9 cellular contexts compared by ENCODE assay signal in the genomic region with DNA sequence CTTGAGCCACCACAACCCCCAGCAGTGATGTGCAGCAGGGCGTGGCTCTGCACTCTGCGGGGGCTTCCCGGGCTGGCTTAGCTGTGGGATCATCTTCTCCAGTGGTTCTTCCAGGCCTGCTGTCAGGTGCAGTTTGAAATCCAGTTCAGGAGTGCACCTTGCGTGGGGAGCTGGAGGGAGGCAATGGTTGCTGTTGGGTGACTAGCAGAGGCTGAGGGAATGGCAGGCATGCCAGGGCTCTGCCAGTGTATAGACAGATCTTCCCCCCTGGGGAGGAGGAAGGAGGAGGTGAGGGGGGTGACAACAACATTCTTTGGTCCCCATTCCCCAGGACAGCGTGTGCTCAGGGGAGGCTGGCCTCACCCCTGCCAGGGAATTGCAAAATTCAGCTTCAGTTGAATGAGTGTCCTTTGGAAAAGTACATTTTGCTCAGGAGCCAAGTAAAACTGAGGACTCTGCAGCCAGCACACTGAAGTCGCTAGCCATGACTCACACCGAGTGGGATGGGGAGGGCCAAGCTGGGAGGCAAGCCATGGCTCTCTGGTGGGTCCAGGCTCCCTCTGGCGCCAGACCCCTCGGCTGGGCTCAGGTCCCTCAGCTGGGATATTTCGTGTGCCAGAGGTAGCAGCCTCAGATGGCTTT. TPM values are rescaled to one million over a fixed set of nuclear protein-coding genes. Genes with fewer than 3 reads are reported as not detected.
A peak's percentile ranks its signal among the peaks of the same experiment; 100 is the strongest.
DNase-seq lines count a peak whose midpoint lies in the region; ATAC-seq, FAIRE-seq and TF ChIP-seq lines count a peak whose summit lies in the region.
"Had no signal": no experiment of that assay in that cellular context is flagged by ENCODE, and none has a peak within 500 bp of the region (broad histone marks: within the 10 kb centered on the region; RNA-seq: fewer than 3 reads in every experiment).

No MANE protein-coding gene starts in this region.

- no peak overlapping the region for H3K27ac Mint-ChIP-seq in endothelial cell (ENCODE audit: unreplicated experiment)

- peak; percentile 51 for TF ChIP-seq POLR2A in endothelial cell of umbilical vein (IDR thresholded peaks at IDR 0.05; ENCODE audit: low read depth, low read length)

- BruUV-seq in endothelial cell of umbilical vein (replicated peaks; lab: Mats Ljungman, UMichigan) = no TSS peak

- no peak for ATAC-seq in HG02970 (IDR thresholded peaks at IDR 0.05; ENCODE audit: low FRiP score, unreplicated experiment)

- H3K4me1 ChIP-seq in endothelial cell of umbilical vein (ENCODE audit: control insufficient read depth, extremely low read depth, insufficient read depth, low read length) (peaks cover 62% of the 10 kb centered on the region), mucosa of rectum (ENCODE audit: control insufficient read depth in 2 of 2, insufficient read depth in 2 of 2, low read length in 2 of 2) (peaks cover 11 to 24% of the 10 kb centered on the region in 2 donors)

- FAIRE-seq in endothelial cell of umbilical vein (lab: Jason Lieb, UNC) = peak; percentile 99

- peak; percentile 38 to 60 for TF ChIP-seq CTCF in endothelial cell of umbilical vein (IDR thresholded peaks at IDR 0.05; ENCODE audit: extremely low read depth in 1 of 2, insufficient read depth in 1 of 2, low read depth in 1 of 2, low read length in 2 of 2)
- no peak for TF ChIP-seq CTCF in endothelial cell (IDR thresholded peaks at IDR 0.05; ENCODE audit: unreplicated experiment)

- no peak overlapping the region for H3K4me3 Mint-ChIP-seq in endothelial cell (ENCODE audit: unreplicated experiment)
- H3K4me3 Mint-ChIP-seq: natural killer cell had no signal

- H3K4me3 ChIP-seq in endothelial cell of umbilical vein (replicated peaks in 1 of 3; ENCODE audit: insufficient read depth in 1 of 3, low read depth in 1 of 3, low read length in 3 of 3) = no peak overlapping the region
- no peak overlapping the region for H3K4me3 ChIP-seq in mucosa of rectum (ENCODE audit: low read length in 2 of 2)

- intact Hi-C loops in endothelial cell of umbilical vein (cut with micrococcal nuclease) = loop anchor here (1.0 kb wide), 1 partner anchor 42 kb away; no protein-coding TSS in a partner anchor

- CTCF ChIA-PET in endothelial cell of umbilical vein (lab: Charles Lee) = interaction anchor here (0.9 to 6.3 kb wide), 20 partner anchors 10 to 162 kb away, joined by 3 to 85 read pairs (median 6); a partner anchor contains a TSS

- no peaks in the 10 kb centered on the region for H3K27me3 ChIP-seq in endothelial cell of umbilical vein (ENCODE audit: control insufficient read depth in 2 of 2, insufficient read depth in 2 of 2, low read length in 2 of 2)
- H3K27me3 ChIP-seq in mucosa of rectum (ENCODE audit: control insufficient read depth in 2 of 2, insufficient read depth in 2 of 2, low read length in 2 of 2) = no peaks in the 10 kb centered on the region

- dilution Hi-C loops in endothelial cell of umbilical vein (cut with MboI; ENCODE audit: extremely low pct_ligation_motif_present, low sequenced_read_pairs) = no loop called here

- H3K9me3 Mint-ChIP-seq in endothelial cell (ENCODE audit: unreplicated experiment) = no peaks in the 10 kb centered on the region
- H3K9me3 Mint-ChIP-seq: natural killer cell had no signal

- DNase-seq in stimulated activated CD4-positive, alpha-beta T cell treated with anti-CD3 and anti-CD28 coated beads, Interleukin-15, amount 100 ng/mL, for 24 hours = peak; percentile 14
- DNase-seq in stimulated activated CD4-positive, alpha-beta T cell treated with anti-CD3 and anti-CD28 coated beads, Interleukin-4, amount 100 ng/mL, for 4 hours = no peak
- DNase-seq in endothelial cell of umbilical vein (ENCODE audit: low read depth, low spot score) (peak; percentile 92), Kasumi-1 (lab: John Stamatoyannopoulos, UW) (no peak), SHP77 treated with DMSO at 0.1 percent for 48 hours (lab: John Stamatoyannopoulos, UW) (no peak), endothelial cell (ENCODE audit: low spot score) (no peak)
- DNase-seq: natural killer cell had no signal

- H3K27ac ChIP-seq in endothelial cell of umbilical vein (ENCODE audit: insufficient read depth, low read depth, low read length) (peak overlapping the region; percentile 94), mucosa of rectum (ENCODE audit: low read depth in 2 of 2, low read length in 2 of 2) (peak overlapping the region; percentile 68 to 74)

- H3K27me3 Mint-ChIP-seq in endothelial cell (ENCODE audit: unreplicated experiment) = peaks cover 3% of the 10 kb centered on the region

- H3K79me2 ChIP-seq in endothelial cell of umbilical vein (ENCODE audit: control insufficient read depth, insufficient read depth, low read length) = peaks cover 12% of the 10 kb centered on the region

- H4K20me1 ChIP-seq in endothelial cell of umbilical vein (replicated peaks; ENCODE audit: control insufficient read depth, extremely low read depth, insufficient read depth, low read length) = no peaks in the 10 kb centered on the region

- no peaks in the 10 kb centered on the region for H3K9me1 ChIP-seq in endothelial cell of umbilical vein (replicated peaks; ENCODE audit: control insufficient read depth, extremely low read depth, insufficient read depth, low read length)

- H3K9me3 ChIP-seq in endothelial cell of umbilical vein (replicated peaks; ENCODE audit: control insufficient read depth, insufficient read depth, low read length) (no peaks in the 10 kb centered on the region), mucosa of rectum (ENCODE audit: control insufficient read depth in 2 of 2, low read length in 2 of 2) (no peaks in the 10 kb centered on the region)

- POLR2A ChIA-PET in endothelial cell of umbilical vein (lab: Charles Lee) = interaction anchor here (4.6 to 4.8 kb wide), 2 partner anchors 10 to 98 kb away, joined by 23 to 40 read pairs; a partner anchor contains a TSS

- H3K36me3 ChIP-seq in endothelial cell of umbilical vein (ENCODE audit: control insufficient read depth in 2 of 2, extremely low read depth in 1 of 2, insufficient read depth in 2 of 2, low read length in 2 of 2) = no peaks in the 10 kb centered on the region
- peaks cover 0 to 11% of the 10 kb centered on the region in 2 donors for H3K36me3 ChIP-seq in mucosa of rectum (ENCODE audit: control insufficient read depth in 2 of 2, insufficient read depth in 2 of 2, low read length in 2 of 2)

- H3K4me1 Mint-ChIP-seq in endothelial cell (ENCODE audit: unreplicated experiment) = peaks cover 42% of the 10 kb centered on the region

- no peak overlapping the region for H2AFZ ChIP-seq in endothelial cell of umbilical vein (ENCODE audit: low read depth, low read length)

- peak overlapping the region; percentile 43 for H3K4me2 ChIP-seq in endothelial cell of umbilical vein (ENCODE audit: insufficient read depth, low read length)

- no peaks in the 10 kb centered on the region for H3K36me3 Mint-ChIP-seq in endothelial cell (ENCODE audit: low read depth, unreplicated experiment)
- H3K36me3 Mint-ChIP-seq: natural killer cell had no signal

- H3K9ac ChIP-seq in endothelial cell of umbilical vein (replicated peaks; ENCODE audit: extremely low read depth, insufficient read depth, low read length) = peak overlapping the region; percentile 76
- H3K9ac ChIP-seq in mucosa of rectum (ENCODE audit: low read depth in 1 of 2, low read length in 2 of 2) = peak overlapping the region in 1 of 2 donors; percentile 28

TF ChIP-seq in endothelial cell of umbilical vein, 7 proteins besides CTCF, POLR2A, EP300 and RAD21:
- TF ChIP-seq EZH2 (IDR thresholded peaks at IDR 0.05; ENCODE audit: borderline replicate concordance, low read depth, low read length, severe bottlenecking) = no peak
- peak; percentile 26 for TF ChIP-seq GATA2 (IDR thresholded peaks at IDR 0.05; ENCODE audit: insufficient read depth, insufficient read length, low read depth, low read length)
- TF ChIP-seq FOS (IDR thresholded peaks at IDR 0.05; ENCODE audit: borderline replicate concordance, insufficient read depth, low read length) = peak; percentile 85
- peak; percentile 35 for TF ChIP-seq JUN (IDR thresholded peaks at IDR 0.05; ENCODE audit: borderline replicate concordance, insufficient read depth, insufficient read length, low read depth)
- TF ChIP-seq MYC (IDR thresholded peaks at IDR 0.05; ENCODE audit: low read depth, low read length) = no peak
- peak; percentile 55 for TF ChIP-seq POLR2AphosphoS5 (IDR thresholded peaks at IDR 0.05; ENCODE audit: insufficient read depth, low read depth, low read length)
- TF ChIP-seq, protein P1, sequence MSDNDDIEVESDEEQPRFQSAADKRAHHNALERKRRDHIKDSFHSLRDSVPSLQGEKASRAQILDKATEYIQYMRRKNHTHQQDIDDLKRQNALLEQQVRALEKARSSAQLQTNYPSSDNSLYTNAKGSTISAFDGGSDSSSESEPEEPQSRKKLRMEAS (IDR thresholded peaks at IDR 0.05; ENCODE audit: insufficient read depth, insufficient read length) = no peak

RNA-seq across cellular contexts. Expression of a gene that starts 35.0 kb away (rescaled TPM):
- total RNA-seq in endothelial cell of umbilical vein (105 and 118 TPM in 2 replicates), endothelial cell (ENCODE audit: unreplicated experiment) (67.1 TPM)
- polyA plus RNA-seq in endothelial cell of umbilical vein = 109 and 115 TPM in 2 replicates
- 84.9 and 98.4 TPM in 2 replicates for polyA plus RNA-seq in endothelial cell of umbilical vein (2011; cell fraction: cytosol; rRNA removed)
- polyA plus RNA-seq in endothelial cell of umbilical vein (2011; cell fraction: nucleus; rRNA removed) = 63.2 and 75.9 TPM in 2 replicates
- polyA plus RNA-seq in endothelial cell of umbilical vein (2012) = 101 and 105 TPM in 2 replicates
- 189 and 212 TPM in 2 replicates for polyA minus RNA-seq in endothelial cell of umbilical vein
- polyA minus RNA-seq in endothelial cell of umbilical vein (2011; cell fraction: cytosol; rRNA and poly(A)+ RNA removed) = 41.4 TPM
- polyA minus RNA-seq in endothelial cell of umbilical vein (2011; cell fraction: nucleus; rRNA and poly(A)+ RNA removed) = 62.9 and 76.6 TPM in 2 replicates

Comparison
In these comparisons a context has a peak if more than half of its experiments do, and no peak if none do; other contexts are left out.
1. DNase-seq: peak in stimulated activated CD4-positive, alpha-beta T cell treated with anti-CD3 and anti-CD28 coated beads, Interleukin-15, amount 100 ng/mL, for 24 hours (single experiment) and endothelial cell of umbilical vein (single experiment); none in stimulated activated CD4-positive, alpha-beta T cell treated with anti-CD3 and anti-CD28 coated beads, Interleukin-4, amount 100 ng/mL, for 4 hours (0 of 2), Kasumi-1 (0 of 2), SHP77 treated with DMSO at 0.1 percent for 48 hours (single experiment) and endothelial cell (single experiment).